Comparison of ENCODE assay signal across 25 cellular contexts in the genomic region with DNA sequence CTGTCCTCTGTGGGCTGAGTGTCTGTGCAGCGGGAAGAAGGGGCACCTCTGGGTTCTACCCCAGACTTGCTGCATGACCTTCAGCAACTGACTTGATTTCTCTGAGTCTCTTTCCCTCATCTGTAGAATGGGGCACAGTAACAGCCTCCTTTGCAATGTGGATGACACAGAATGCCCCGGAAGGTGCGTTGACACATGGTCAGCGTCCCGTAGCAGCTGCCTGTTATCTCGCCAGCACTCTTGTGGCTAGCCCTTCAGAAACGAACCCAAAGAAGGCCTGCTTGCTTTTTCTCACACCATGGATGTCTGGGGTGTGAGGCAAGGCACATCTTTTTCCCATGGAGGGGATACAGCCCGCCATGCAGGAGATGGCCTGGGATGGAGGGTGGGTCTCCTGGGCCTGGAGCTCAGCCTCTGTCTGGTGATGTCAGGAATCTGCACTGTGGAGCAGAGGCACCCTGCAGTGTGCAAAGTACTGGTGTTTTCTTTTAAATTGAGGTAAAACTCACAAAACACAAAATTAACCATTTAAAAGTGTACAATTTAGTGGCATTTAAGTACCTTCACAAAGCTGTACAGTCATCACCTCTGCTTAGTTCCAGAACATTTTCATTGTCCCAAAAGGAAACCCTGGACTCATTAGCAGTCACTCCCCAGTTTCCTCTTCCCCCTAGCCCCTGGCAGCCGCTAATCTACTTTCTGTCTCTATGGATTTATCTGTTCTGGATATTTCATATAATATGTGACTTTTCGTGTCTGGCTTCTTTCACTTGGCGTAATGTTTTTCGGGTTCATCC. TPM values are rescaled to one million over a fixed set of nuclear protein-coding genes. Genes with fewer than 3 reads are reported as not detected.
DNase-seq lines count a peak whose midpoint lies in the region; ATAC-seq, FAIRE-seq and TF ChIP-seq lines count a peak whose summit lies in the region.
"Had no signal": no experiment of that assay in that cellular context is flagged by ENCODE, and none has a peak within 500 bp of the region (broad histone marks: within the 10 kb centered on the region; RNA-seq: fewer than 3 reads in every experiment).

No MANE protein-coding gene starts in this region.

- no peak for TF ChIP-seq EP300 in K562 (IDR thresholded peaks at IDR 0.05; ENCODE audit: low read length)

- WGBS in K562 (ENCODE audit: insufficient coverage, low coverage, missing lambda C conversion rate), result 33% methylated on average over 12 of the region's 12 CpGs

- H3K9me1 ChIP-seq in K562 (ENCODE audit: control insufficient read depth, insufficient read depth, low read length), result no peaks in the 10 kb centered on the region

- no peak for ATAC-seq in activated CD4-positive, alpha-beta T cell treated with anti-CD3 and anti-CD28 coated beads for 36 hours
- ATAC-seq in K562, result peak; percentile 35
- ATAC-seq in natural killer cell treated with Interleukin-12 subunit alpha and Interleukin-12 subunit beta and Interleukin-15 and Interleukin-18, amount 100 ng/mL, for 72 hours, result peak; percentile 72 to 79
- ATAC-seq: activated CD8-positive, alpha-beta T cell treated with anti-CD3 and anti-CD28 coated beads, Interleukin-2, amount 10 ng/mL, durations not matched to agents 7 days and 5 days; gastrocnemius medialis; left colon had no signal

- H3K4me2 ChIP-seq in DOHH2 (ENCODE audit: low read length), result peak overlapping the region; percentile 35
- no peak overlapping the region for H3K4me2 ChIP-seq in K562 (ENCODE audit: insufficient read depth, low read length)

- H3K4me1 ChIP-seq in DOHH2 (ENCODE audit: control insufficient read depth, low read length) (peaks cover 95% of the 10 kb centered on the region), K562 (replicated peaks in 1 of 2; ENCODE audit: control insufficient read depth in 2 of 2, insufficient read depth in 2 of 2, low read length in 2 of 2) (peaks cover 14 to 26% of the 10 kb centered on the region in 2 experiments)
- H3K4me1 ChIP-seq: breast epithelium had no signal

- intact Hi-C loops in activated CD4-positive, alpha-beta T cell treated with anti-CD3 and anti-CD28 coated beads, Interleukin-2, amount 10 ng/mL, durations not matched to agents 24 days and 14 days (cut with micrococcal nuclease), result no loop called here
- intact Hi-C loops in activated CD4-positive, alpha-beta T cell treated with anti-CD3 and anti-CD28 coated beads for 36 hours (cut with DNase I, micrococcal nuclease), result no loop called here
- intact Hi-C loops in K562 (cut with micrococcal nuclease), result no loop called here

- peaks cover 16% of the 10 kb centered on the region for H3K36me3 ChIP-seq in DOHH2 (ENCODE audit: control insufficient read depth, low read length)
- no peaks in the 10 kb centered on the region for H3K36me3 ChIP-seq in K562 (ENCODE audit: control insufficient read depth, insufficient read depth, low read length)
- H3K36me3 ChIP-seq: breast epithelium, gastrocnemius medialis, tibial nerve had no signal

- H3K9ac ChIP-seq in K562 (ENCODE audit: insufficient read depth in 1 of 2, low read depth in 2 of 2, low read length in 2 of 2), result peak overlapping the region in 1 of 2 experiments; percentile 10; a peak in 1 of 4 replicates

- H3K4me3 ChIP-seq in DOHH2 (ENCODE audit: low read length) (peak overlapping the region; percentile 23; the same call in 1 of the 2 replicates), K562 (no peak overlapping the region)
- H3K4me3 ChIP-seq: breast epithelium, gastrocnemius medialis, tibial nerve had no signal

- no peaks in the 10 kb centered on the region for H3K9me2 ChIP-seq in DOHH2 (replicated peaks; ENCODE audit: control insufficient read depth, low read length)

- DNase-seq in activated CD4-positive, alpha-beta T cell treated with anti-CD3 and anti-CD28 coated beads, Interleukin-2, amount 10 ng/mL, durations not matched to agents 24 days and 14 days, result no peak
- DNase-seq in activated CD4-positive, alpha-beta T cell treated with anti-CD3 and anti-CD28 coated beads for 36 hours, result no peak
- DNase-seq in K562 (ENCODE audit: extremely low read depth in 1 of 4, low spot score in 3 of 4) (peak in 1 of 4 experiments; percentile 37), SIG-M5 treated with dmso at 0.1 percent for 504 hours (lab: John Stamatoyannopoulos, UW; ENCODE audit: unreplicated experiment) (no peak), OCI-M2 (lab: John Stamatoyannopoulos, UW; ENCODE audit: unreplicated experiment) (no peak), SIG-M5 (lab: John Stamatoyannopoulos, UW) (no peak)
- peak; percentile 73 for DNase-seq in natural killer cell treated with Interleukin-12 subunit alpha and Interleukin-12 subunit beta and Interleukin-15 and Interleukin-18, amount 100 ng/mL, for 72 hours (ENCODE audit: low spot score)
- DNase-seq: activated CD8-positive, alpha-beta T cell treated with anti-CD3 and anti-CD28 coated beads, Interleukin-2, amount 10 ng/mL, durations not matched to agents 7 days and 5 days; AML-193; Calu3; gastrocnemius medialis; H7; left colon; NCI-H1105; NCI-H2081; NCI-H510A; nucleus accumbens; retina; SHP77 treated with DMSO at 0.1 percent for 48 hours; stimulated activated CD4-positive, alpha-beta T cell treated with anti-CD3 and anti-CD28 coated beads, Interleukin-15, amount 100 ng/mL, for 24 hours had no signal

- POLR2A ChIA-PET in activated CD4-positive, alpha-beta T cell treated with anti-CD3 and anti-CD28 coated beads for 36 hours (lab: Charles Lee), result no interaction called here
- POLR2A ChIA-PET in K562 (lab: Yijun Ruan, JAX), result interaction anchor here (0.7 to 1.2 kb wide), 7 partner anchors 9 to 40 kb away, joined by 3 to 6 read pairs (median 3); no protein-coding TSS in a partner anchor

- H3K9me3 Mint-ChIP-seq in activated CD4-positive, alpha-beta T cell treated with anti-CD3 and anti-CD28 coated beads, Interleukin-2, amount 10 ng/mL, durations not matched to agents 24 days and 14 days, result no peaks in the 10 kb centered on the region
- H3K9me3 Mint-ChIP-seq in activated CD4-positive, alpha-beta T cell treated with anti-CD3 and anti-CD28 coated beads for 36 hours (ENCODE audit: low read depth), result no peaks in the 10 kb centered on the region
- no peaks in the 10 kb centered on the region for H3K9me3 Mint-ChIP-seq in natural killer cell treated with Interleukin-12 subunit alpha and Interleukin-12 subunit beta and Interleukin-15 and Interleukin-18, amount 100 ng/mL, for 72 hours
- H3K9me3 Mint-ChIP-seq: activated T-helper 2 cell treated with anti-CD3 and anti-CD28 coated beads, Interferon-gamma antibody, Interleukin-2, Interleukin-4, amounts not matched to agents 10 μg/mL and 5 μg/mL and 100 μg/mL, durations not matched to agents 14 hours and 24 hours and 36 hours had no signal

- H3F3A ChIP-seq in DOHH2 (ENCODE audit: control insufficient read depth, insufficient read depth), result peaks cover 43% of the 10 kb centered on the region

- H3K27ac Mint-ChIP-seq in activated CD4-positive, alpha-beta T cell treated with anti-CD3 and anti-CD28 coated beads, Interleukin-2, amount 10 ng/mL, durations not matched to agents 24 days and 14 days, result peak overlapping the region; percentile 51
- no peak overlapping the region for H3K27ac Mint-ChIP-seq in activated CD4-positive, alpha-beta T cell treated with anti-CD3 and anti-CD28 coated beads for 36 hours
- H3K27ac Mint-ChIP-seq in natural killer cell treated with Interleukin-12 subunit alpha and Interleukin-12 subunit beta and Interleukin-15 and Interleukin-18, amount 100 ng/mL, for 72 hours, result peak overlapping the region; percentile 56 to 97
- H3K27ac Mint-ChIP-seq: activated CD8-positive, alpha-beta T cell treated with anti-CD3 and anti-CD28 coated beads, Interleukin-2, amount 10 ng/mL, durations not matched to agents 7 days and 5 days; activated T-helper 2 cell treated with anti-CD3 and anti-CD28 coated beads, Interferon-gamma antibody, Interleukin-2, Interleukin-4, amounts not matched to agents 10 μg/mL and 5 μg/mL and 100 μg/mL, durations not matched to agents 14 hours and 24 hours and 36 hours had no signal

- H3K4me3 Mint-ChIP-seq in activated CD4-positive, alpha-beta T cell treated with anti-CD3 and anti-CD28 coated beads, Interleukin-2, amount 10 ng/mL, durations not matched to agents 24 days and 14 days, result no peak overlapping the region
- no peak overlapping the region for H3K4me3 Mint-ChIP-seq in activated CD4-positive, alpha-beta T cell treated with anti-CD3 and anti-CD28 coated beads for 36 hours
- H3K4me3 Mint-ChIP-seq in natural killer cell treated with Interleukin-12 subunit alpha and Interleukin-12 subunit beta and Interleukin-15 and Interleukin-18, amount 100 ng/mL, for 72 hours, result peak overlapping the region; percentile 57
- H3K4me3 Mint-ChIP-seq: activated CD8-positive, alpha-beta T cell treated with anti-CD3 and anti-CD28 coated beads, Interleukin-2, amount 10 ng/mL, durations not matched to agents 7 days and 5 days had no signal

- in situ Hi-C loops in K562 (cut with MboI), result no loop called here

- BruUV-seq in K562 (replicated peaks; lab: Mats Ljungman, UMichigan), result no TSS peak

- H3K79me2 ChIP-seq in DOHH2 (ENCODE audit: control insufficient read depth, low read length) (peaks cover 86% of the 10 kb centered on the region), K562 (ENCODE audit: control insufficient read depth, insufficient read depth, low read length) (no peaks in the 10 kb centered on the region)

- FAIRE-seq in K562 (lab: Jason Lieb, UNC), result peak; percentile 66

- peaks cover 55% of the 10 kb centered on the region for H3K4me1 Mint-ChIP-seq in activated CD4-positive, alpha-beta T cell treated with anti-CD3 and anti-CD28 coated beads, Interleukin-2, amount 10 ng/mL, durations not matched to agents 24 days and 14 days
- peaks cover 55% of the 10 kb centered on the region for H3K4me1 Mint-ChIP-seq in activated CD4-positive, alpha-beta T cell treated with anti-CD3 and anti-CD28 coated beads for 36 hours
- H3K4me1 Mint-ChIP-seq in natural killer cell treated with Interleukin-12 subunit alpha and Interleukin-12 subunit beta and Interleukin-15 and Interleukin-18, amount 100 ng/mL, for 72 hours (ENCODE audit: low read depth in 2 of 2), result peaks cover 62 to 64% of the 10 kb centered on the region in 2 donors

- TF ChIP-seq CTCF in DOHH2 (IDR thresholded peaks at IDR 0.05; ENCODE audit: low read depth, low read length, poor library complexity, severe bottlenecking) (no peak), K562 (IDR thresholded peaks at IDR 0.05 in 2 of 3, conservative IDR thresholded peaks at IDR 0.05 in 1 of 3; ENCODE audit: insufficient read depth in 2 of 3, low read depth in 1 of 3, low read length in 3 of 3) (no peak)

- H3K27ac ChIP-seq in DOHH2 (ENCODE audit: low read depth, low read length) (peak overlapping the region; percentile 48), K562 (ENCODE audit: extremely low read depth, low read depth, low read length) (no peak overlapping the region)
- H3K27ac ChIP-seq: 22Rv1 had no signal

- H3K27me3 ChIP-seq in DOHH2 (ENCODE audit: control insufficient read depth, low read length) (no peaks in the 10 kb centered on the region), K562 (ENCODE audit: control insufficient read depth in 2 of 2, insufficient read depth in 2 of 2, low read length in 2 of 2) (no peaks in the 10 kb centered on the region)
- H3K27me3 ChIP-seq: breast epithelium, gastrocnemius medialis, tibial nerve had no signal

- peaks cover 48% of the 10 kb centered on the region for H3K36me3 Mint-ChIP-seq in activated CD4-positive, alpha-beta T cell treated with anti-CD3 and anti-CD28 coated beads, Interleukin-2, amount 10 ng/mL, durations not matched to agents 24 days and 14 days (ENCODE audit: low read depth)
- H3K36me3 Mint-ChIP-seq in activated CD4-positive, alpha-beta T cell treated with anti-CD3 and anti-CD28 coated beads for 36 hours (ENCODE audit: low read depth), result peaks cover 17% of the 10 kb centered on the region
- H3K36me3 Mint-ChIP-seq in natural killer cell treated with Interleukin-12 subunit alpha and Interleukin-12 subunit beta and Interleukin-15 and Interleukin-18, amount 100 ng/mL, for 72 hours, result no peaks in the 10 kb centered on the region

- CTCF ChIA-PET in activated CD4-positive, alpha-beta T cell treated with anti-CD3 and anti-CD28 coated beads for 36 hours (lab: Charles Lee), result interaction anchor here (0.6 to 1.4 kb wide), 5 partner anchors 17 to 390 kb away, joined by 3 to 7 read pairs (median 3); no protein-coding TSS in a partner anchor
- CTCF ChIA-PET in K562 (lab: Yijun Ruan, JAX; ENCODE audit: low intra/inter-chr PET ratio), result no interaction called here

- H2AFZ ChIP-seq in K562 (ENCODE audit: low read depth, low read length), result no peak overlapping the region

- H3K9me3 ChIP-seq in DOHH2 (ENCODE audit: control insufficient read depth, insufficient read depth, low read length), result no peaks in the 10 kb centered on the region
- H3K9me3 ChIP-seq in K562 (replicated peaks; ENCODE audit: control insufficient read depth, insufficient read depth, low read depth, low read length), result no peaks in the 10 kb centered on the region
- H3K9me3 ChIP-seq: breast epithelium, gastrocnemius medialis had no signal

- no peaks in the 10 kb centered on the region for H4K20me1 ChIP-seq in DOHH2 (ENCODE audit: control insufficient read depth, insufficient read depth, low read depth, low read length)
- H4K20me1 ChIP-seq in K562 (replicated peaks; ENCODE audit: control insufficient read depth, insufficient read depth, low read length), result peaks cover 9% of the 10 kb centered on the region; the same call in 1 of the 2 replicates

- no peak for TF ChIP-seq RAD21 in K562 (CRISPR knock-in tag; conservative IDR thresholded peaks at IDR 0.05 in 1 of 2, IDR thresholded peaks at IDR 0.05 in 1 of 2)

- TF ChIP-seq POLR2A in K562 (conservative IDR thresholded peaks at IDR 0.05), result no peak

- H3K27me3 Mint-ChIP-seq in activated CD4-positive, alpha-beta T cell treated with anti-CD3 and anti-CD28 coated beads, Interleukin-2, amount 10 ng/mL, durations not matched to agents 24 days and 14 days, result no peaks in the 10 kb centered on the region
- H3K27me3 Mint-ChIP-seq in activated CD4-positive, alpha-beta T cell treated with anti-CD3 and anti-CD28 coated beads for 36 hours, result no peaks in the 10 kb centered on the region
- no peaks in the 10 kb centered on the region for H3K27me3 Mint-ChIP-seq in natural killer cell treated with Interleukin-12 subunit alpha and Interleukin-12 subunit beta and Interleukin-15 and Interleukin-18, amount 100 ng/mL, for 72 hours

RNA-seq across cellular contexts. Expression of a gene that starts 59.8 kb away (rescaled TPM):
- total RNA-seq in activated CD4-positive, alpha-beta T cell treated with anti-CD3 and anti-CD28 coated beads, Interleukin-2, amount 10 ng/mL, durations not matched to agents 24 days and 14 days, result 12.9 and 13.7 TPM in 2 replicates
- total RNA-seq in activated CD4-positive, alpha-beta T cell treated with anti-CD3 and anti-CD28 coated beads for 36 hours, result 10 to 100 TPM; 10.5 to 12.4 TPM
- 59.8 and 69.3 TPM in 2 replicates for total RNA-seq in K562 (2011; cell fraction: chromatin; rRNA removed; ENCODE audit: low replicate concordance)
- 58.9 and 62.4 TPM in 2 replicates for total RNA-seq in K562 (2011; cell fraction: nucleolus; rRNA removed)
- total RNA-seq in K562 (2011; cell fraction: nucleoplasm; rRNA removed), result 44.0 and 52.1 TPM in 2 replicates
- 43.5 and 64.6 TPM in 2 replicates for total RNA-seq in K562 (2014; rRNA removed)
- 46.0 and 47.2 TPM in 2 replicates for total RNA-seq in K562 (2014; rRNA removed; fragmentation: Illumina TruSeq; extraction: Trizol)
- 38.6 TPM in 2 replicates for total RNA-seq in K562 (2015; rRNA removed; fragmentation: Illumina TruSeq; extraction: Trizol)
- total RNA-seq in K562 (2021), result 51.9 and 55.6 TPM in 2 replicates
- polyA plus RNA-seq in K562 (2011; rRNA removed), result 66.1 and 79.6 TPM in 2 replicates
- 57.6 and 77.4 TPM in 2 replicates for polyA plus RNA-seq in K562 (2011; cell fraction: cytosol; rRNA removed)
- 90.7 and 94.9 TPM in 2 replicates for polyA plus RNA-seq in K562 (2011; cell fraction: nucleus; rRNA removed)
- 17.9 and 30.5 TPM in 2 replicates for polyA plus RNA-seq in K562 (2012)
- polyA plus RNA-seq in K562 (2014; fragmentation: Illumina TruSeq; extraction: Trizol), result 57.5 and 64.1 TPM in 2 replicates
- 1 to 10 TPM; 8.2 to 9.9 TPM for polyA plus RNA-seq in K562 (2014; fragmentation: Nextera tagmentation; extraction: Ambion mirVana)
- polyA plus RNA-seq in K562 (2014; rRNA removed), result 35.6 and 56.1 TPM in 2 replicates
- polyA minus RNA-seq in K562 (2011; rRNA and poly(A)+ RNA removed), result 67.6 and 82.6 TPM in 2 replicates
- 36.9 and 40.1 TPM in 2 replicates for polyA minus RNA-seq in K562 (2011; cell fraction: cytosol; rRNA and poly(A)+ RNA removed)
- 46.3 and 57.0 TPM in 2 replicates for polyA minus RNA-seq in K562 (2011; cell fraction: nucleus; rRNA and poly(A)+ RNA removed)
- total RNA-seq in natural killer cell treated with Interleukin-12 subunit alpha and Interleukin-12 subunit beta and Interleukin-15 and Interleukin-18, amount 100 ng/mL, for 72 hours, result 10 to 100 TPM in 1 of 2 donors, 1 to 10 TPM in 1; 8.1 to 25.0 TPM
